8 cellular contexts compared by ENCODE assay signal in the genomic region with DNA sequence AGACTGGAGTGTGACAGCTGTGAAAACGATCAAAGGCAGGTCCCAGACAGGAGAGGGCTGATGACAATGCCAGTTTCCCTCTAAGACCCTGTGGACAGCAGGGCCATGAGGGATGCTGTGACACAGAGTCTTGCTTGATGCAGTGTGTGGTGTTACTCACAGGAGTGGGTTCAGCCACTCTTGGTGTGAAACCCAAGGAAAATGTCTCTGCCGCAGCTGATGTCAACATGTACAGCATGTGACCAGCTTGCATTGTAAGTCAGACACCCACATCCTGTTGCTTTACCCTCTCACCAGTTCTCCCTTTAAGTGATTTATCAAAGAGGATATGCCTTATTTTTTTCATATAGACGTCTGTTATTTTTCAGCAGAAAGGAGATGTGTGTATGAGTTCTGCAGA.
DNase-seq lines count a peak whose midpoint lies in the region; ATAC-seq lines count a peak whose summit lies in the region.

No MANE protein-coding gene starts in this region.

- peak; percentile 88 for ATAC-seq in HG02588 (IDR thresholded peaks at IDR 0.05; ENCODE audit: unreplicated experiment)
- peak; percentile 80 to 93 for ATAC-seq in left cardiac atrium

- intact Hi-C loops in left cardiac atrium (cut with DNase I): no loop called here

- DNase-seq in ELR (ENCODE audit: low read depth) (peak; percentile 38), NCI-H524 (lab: John Stamatoyannopoulos, UW) (peak; percentile 82 to 92), activated T-cell treated with anti-CD3 and anti-CD28 coated beads for 48 hours (ENCODE audit: low read depth) (peak; percentile 54), left cardiac atrium (no peak), AG08396 (ENCODE audit: low spot score) (no peak), OCI-M2 (lab: John Stamatoyannopoulos, UW; ENCODE audit: unreplicated experiment) (no peak)
- peak; percentile 15 to 83 (median 65) for DNase-seq in stimulated activated CD4-positive, alpha-beta T cell treated with anti-CD3 and anti-CD28 coated beads, TNF-alpha, amount 100 ng/mL, for 4 hours (ENCODE audit: low read depth in 3 of 3)

Comparison
In these comparisons a context has a peak if more than half of its experiments do, and no peak if none do; other contexts are left out.
1. DNase-seq: peak in ELR (single experiment), NCI-H524 (2 of 2), activated T-cell treated with anti-CD3 and anti-CD28 coated beads for 48 hours (single experiment) and stimulated activated CD4-positive, alpha-beta T cell treated with anti-CD3 and anti-CD28 coated beads, TNF-alpha, amount 100 ng/mL, for 4 hours (3 of 3); none in left cardiac atrium (single experiment), AG08396 (single experiment) and OCI-M2 (single experiment).